Comparison of ENCODE assay signal across 10 cellular contexts in genomic region chr15:50828610-50829206, GRCh38.
DNase-seq lines count a peak whose midpoint lies in the region; ATAC-seq and TF ChIP-seq lines count a peak whose summit lies in the region.
"Had no signal": no experiment of that assay in that cellular context is flagged by ENCODE, and none has a peak within 500 bp of the region (broad histone marks: within the 10 kb centered on the region; RNA-seq: fewer than 3 reads in every experiment).

No MANE protein-coding gene starts in this region.

- ATAC-seq in HG03520 (IDR thresholded peaks at IDR 0.05; ENCODE audit: unreplicated experiment) (no peak), GM18858 (IDR thresholded peaks at IDR 0.05; ENCODE audit: unreplicated experiment) (no peak)

- 43% methylated on average over 4 of the region's 4 CpGs for WGBS in liver

- H3K36me3 ChIP-seq in liver (ENCODE audit: control insufficient read depth in 4 of 4, insufficient read depth in 3 of 4, low read depth in 1 of 4, low read length in 3 of 4), result no peaks in the 10 kb centered on the region

- DNase-seq in AG08396 (ENCODE audit: low spot score) (peak; percentile 80), brain pericyte (ENCODE audit: low read depth, low spot score) (peak; percentile 43), NCI-H345 (lab: John Stamatoyannopoulos, UW) (no peak), NCI-H524 treated with DMSO at 0.1 percent for 48 hours (lab: John Stamatoyannopoulos, UW) (no peak)
- DNase-seq: activated effector memory CD4-positive, alpha-beta T cell treated with anti-CD3 and anti-CD28 coated beads, Interleukin-2, amount 50 U/mL, for 16 hours; GDM1 had no signal

- no peak overlapping the region for H3K9ac ChIP-seq in liver (ENCODE audit: low read depth in 1 of 2, low read length in 2 of 2)

- H3K4me1 ChIP-seq in liver (ENCODE audit: control insufficient read depth in 4 of 4, insufficient read depth in 4 of 4, low read length in 3 of 4), result peaks cover 0 to 6% (median 0%) of the 10 kb centered on the region in 4 donors

- H3K9me3 ChIP-seq in liver (ENCODE audit: control insufficient read depth in 4 of 4, low read length in 3 of 4), result no peaks in the 10 kb centered on the region

- no peak overlapping the region for H3K27ac ChIP-seq in liver (ENCODE audit: low read depth in 1 of 2, low read length in 2 of 2)

- no peaks in the 10 kb centered on the region for H3K27me3 ChIP-seq in liver (ENCODE audit: control insufficient read depth in 4 of 4, insufficient read depth in 4 of 4, low read length in 3 of 4)

- TF ChIP-seq EP300 in Ishikawa (IDR thresholded peaks at IDR 0.05; ENCODE audit: borderline replicate concordance), result no peak

- TF ChIP-seq RAD21 in Ishikawa (IDR thresholded peaks at IDR 0.05; ENCODE audit: low read depth) (peak; percentile 10; the same call in 1 of the 2 replicates), liver (IDR thresholded peaks at IDR 0.05) (peak in 1 of 2 donors; percentile 42)

- TF ChIP-seq CTCF in liver (IDR thresholded peaks at IDR 0.05; ENCODE audit: low read depth, low read length, missing input control), result no peak

- H3K4me3 ChIP-seq in liver (ENCODE audit: low read depth in 1 of 3, low read length in 3 of 3), result no peak overlapping the region

TF ChIP-seq in Ishikawa, 13 proteins besides CTCF, POLR2A, EP300 and RAD21:
- TF ChIP-seq USF1 (IDR thresholded peaks at IDR 0.05), result 0 out of 2 replicates have a peak, but pooled peaks have one; percentile 6
- TF ChIP-seq NFIC (IDR thresholded peaks at IDR 0.05), result no peak
- no peak for TF ChIP-seq EGR1 (IDR thresholded peaks at IDR 0.05)
- TF ChIP-seq YY1 (IDR thresholded peaks at IDR 0.05; ENCODE audit: low read depth), result peak; percentile 31; the same call in 1 of the 2 replicates
- peak; percentile 49; the same call in 1 of the 2 replicates for TF ChIP-seq MAX (IDR thresholded peaks at IDR 0.05)
- 0 out of 2 replicates have a peak, but pooled peaks have one; percentile 18 for TF ChIP-seq REST (IDR thresholded peaks at IDR 0.05; ENCODE audit: low read depth)
- TF ChIP-seq FOXM1 (IDR thresholded peaks at IDR 0.05; ENCODE audit: borderline replicate concordance, low read depth), result no peak
- no peak for TF ChIP-seq TAF1 (IDR thresholded peaks at IDR 0.05; ENCODE audit: low read depth)
- TF ChIP-seq TEAD4 (IDR thresholded peaks at IDR 0.05), result peak; percentile 52
- no peak for TF ChIP-seq ZBTB7A (IDR thresholded peaks at IDR 0.05; ENCODE audit: low read depth)
- no peak for TF ChIP-seq TCF12 (IDR thresholded peaks at IDR 0.05; ENCODE audit: low read depth)
- peak; percentile 98 for TF ChIP-seq CEBPB (IDR thresholded peaks at IDR 0.05)
- TF ChIP-seq CREB1 (IDR thresholded peaks at IDR 0.05; ENCODE audit: low read depth), result no peak

TF ChIP-seq in liver, 16 proteins besides CTCF, POLR2A, EP300 and RAD21:
- peak; percentile 52 for TF ChIP-seq YY1 (IDR thresholded peaks at IDR 0.05)
- TF ChIP-seq FOXA1 (IDR thresholded peaks at IDR 0.05), result no peak
- peak; percentile 14 to 31 for TF ChIP-seq HNF4A (conservative IDR thresholded peaks at IDR 0.05)
- TF ChIP-seq RXRA (IDR thresholded peaks at IDR 0.05), result peak in 1 of 2 donors; percentile 16
- TF ChIP-seq MAX (IDR thresholded peaks at IDR 0.05), result no peak
- TF ChIP-seq TAF1 (conservative IDR thresholded peaks at IDR 0.05), result no peak
- peak in 1 of 2 donors; percentile 31 for TF ChIP-seq JUND (IDR thresholded peaks at IDR 0.05)

Comparison
In these comparisons a context has a peak if more than half of its experiments do, and no peak if none do; other contexts are left out.
1. DNase-seq: peak in AG08396 (single experiment) and brain pericyte (single experiment); none in NCI-H345 (single experiment) and NCI-H524 treated with DMSO at 0.1 percent for 48 hours (single experiment).